Comparison of ENCODE assay signal across 2 cellular contexts in genomic region chr9:94817291-94818195, GRCh38.
TF ChIP-seq lines count a peak whose summit lies in the region.

No MANE protein-coding gene starts in this region.

TF ChIP-seq in A549, 52 proteins besides CTCF, POLR2A, EP300 and RAD21 (continued from another document):
- TF ChIP-seq ELK1 (IDR thresholded peaks at IDR 0.05; ENCODE audit: low read depth, low read length): no peak
- no peak for TF ChIP-seq SMC3 (IDR thresholded peaks at IDR 0.05)
- no peak for TF ChIP-seq CHD4 (IDR thresholded peaks at IDR 0.05; ENCODE audit: borderline replicate concordance)
- TF ChIP-seq EHF (CRISPR knock-in tag; IDR thresholded peaks at IDR 0.05): no peak
- TF ChIP-seq ZFP36 (IDR thresholded peaks at IDR 0.05; ENCODE audit: borderline replicate concordance, partially characterized antibody): no peak
- TF ChIP-seq CHD2 (IDR thresholded peaks at IDR 0.05; ENCODE audit: low read length, partially characterized antibody): no peak
- no peak for TF ChIP-seq HOXB13 (CRISPR knock-in tag; IDR thresholded peaks at IDR 0.05; ENCODE audit: low read depth)
- no peak for TF ChIP-seq ESRRA (IDR thresholded peaks at IDR 0.05; ENCODE audit: borderline replicate concordance, low read length)

TF ChIP-seq in HCT116, 20 proteins besides CTCF, POLR2A, EP300 and RAD21 (continued from another document):
- TF ChIP-seq REST (IDR thresholded peaks at IDR 0.05; ENCODE audit: low read depth) (no peak), ATF3 (IDR thresholded peaks at IDR 0.05) (no peak), EZH2phosphoT487 (IDR thresholded peaks at IDR 0.05; ENCODE audit: borderline replicate concordance) (no peak), JUND (IDR thresholded peaks at IDR 0.05) (no peak), CEBPB (IDR thresholded peaks at IDR 0.05; ENCODE audit: low read depth) (no peak), ZNF274 (IDR thresholded peaks at IDR 0.05; ENCODE audit: low read depth, low read length) (no peak), ELF1 (IDR thresholded peaks at IDR 0.05; ENCODE audit: borderline replicate concordance, low read depth) (no peak), EZH2 (IDR thresholded peaks at IDR 0.05) (no peak), SRF (IDR thresholded peaks at IDR 0.05; ENCODE audit: low read depth) (no peak), TCF7L2 (IDR thresholded peaks at IDR 0.05; ENCODE audit: borderline replicate concordance, extremely low read depth, insufficient read depth, insufficient read length) (no peak), ZBTB33 (IDR thresholded peaks at IDR 0.05; ENCODE audit: extremely low read depth, insufficient replicate concordance, low read length) (no peak), YY1 (IDR thresholded peaks at IDR 0.05; ENCODE audit: extremely low read depth, insufficient replicate concordance, low read depth, low read length) (no peak), SIN3A (IDR thresholded peaks at IDR 0.05; ENCODE audit: low read depth) (no peak), ZFX (IDR thresholded peaks at IDR 0.05) (no peak)
